ENCODE assay signal across 1 cellular context in genomic region chr3:14423197-14423743, GRCh38.
A peak's percentile ranks its signal among the peaks of the same experiment; 100 is the strongest.
TF ChIP-seq lines count a peak whose summit lies in the region.

No MANE protein-coding gene starts in this region.

TF ChIP-seq in IMR-90, 13 proteins besides CTCF, POLR2A, EP300 and RAD21:
- TF ChIP-seq CEBPB (IDR thresholded peaks at IDR 0.05; ENCODE audit: low read depth, low read length) (peak; percentile 63), CHD1 (IDR thresholded peaks at IDR 0.05; ENCODE audit: low read depth, low read length) (no peak)
